In genomic region chr2:167697961-167698360, GRCh38 we compare ENCODE assay signal across 26 cellular contexts.
DNase-seq lines count a peak whose midpoint lies in the region; FAIRE-seq and TF ChIP-seq lines count a peak whose summit lies in the region.
"Had no signal": no experiment of that assay in that cellular context is flagged by ENCODE, and none has a peak within 500 bp of the region (broad histone marks: within the 10 kb centered on the region; RNA-seq: fewer than 3 reads in every experiment).

No MANE protein-coding gene starts in this region.

- H3K27ac ChIP-seq in iPS-20b (ENCODE audit: low read length), result no peak overlapping the region

- TF ChIP-seq CTCF in astrocyte of the spinal cord (IDR thresholded peaks at IDR 0.05; ENCODE audit: low read depth, low read length), result no peak

- H3K9me3 ChIP-seq in iPS-20b (ENCODE audit: insufficient read depth, low read depth, low read length), result no peaks in the 10 kb centered on the region
- H3K9me3 ChIP-seq: BE2C, HAP-1, MG63, SK-N-SH had no signal

- TF ChIP-seq POLR2A in erythroblast (IDR thresholded peaks at IDR 0.05; ENCODE audit: low read length) (no peak), GM12891 (IDR thresholded peaks at IDR 0.05; ENCODE audit: low read depth, low read length) (no peak)

- in situ Hi-C loops in astrocyte of the spinal cord (cut with HindIII; ENCODE audit: low sequenced_read_pairs), result no loop called here

- H3K36me3 ChIP-seq in iPS-20b (ENCODE audit: insufficient read depth, low read depth, low read length), result no peaks in the 10 kb centered on the region
- H3K36me3 ChIP-seq: BE2C, HAP-1, MG63 had no signal

- peak; percentile 27 for DNase-seq in HCEC 1CT
- DNase-seq in MV-4-11 (lab: John Stamatoyannopoulos, UW), result peak; percentile 87
- DNase-seq in astrocyte of the spinal cord (ENCODE audit: low read depth, low spot score), result peak; percentile 17
- DNase-seq in erythroblast (lab: John Stamatoyannopoulos, UW), result no peak
- no peak for DNase-seq in GM12891 (ENCODE audit: insufficient read length, low spot score)
- no peak for DNase-seq in AG08395 (ENCODE audit: low spot score)
- DNase-seq in NCI-H1694 (lab: John Stamatoyannopoulos, UW), result no peak
- DNase-seq: BE2C; Calu3; CD4-positive, alpha-beta T cell; DMS53; EL; Karpas-422; MG63; NCI-H1105 treated with DMSO at 0.1 percent for 48 hours; NCI-H187; NCI-H2227 treated with DMSO at 0.1 percent for 48 hours; NCI-H510A treated with DMSO at 0.1 percent for 48 hours; NCI-H774; RPMI8226; SHP77 treated with DMSO at 0.1 percent for 48 hours; SK-N-SH had no signal

- H3K4me3 ChIP-seq in astrocyte of the spinal cord (ENCODE audit: low read depth, low read length) (no peak overlapping the region), iPS-20b (ENCODE audit: low read length) (peak overlapping the region; percentile 25; the same call in 1 of the 2 replicates)
- H3K4me3 ChIP-seq: HAP-1, MG63 had no signal

- peaks cover 28% of the 10 kb centered on the region for H3K4me1 ChIP-seq in iPS-20b (ENCODE audit: insufficient read depth, low read length)
- H3K4me1 ChIP-seq: BE2C, HAP-1 had no signal

- no peaks in the 10 kb centered on the region for H3K27me3 ChIP-seq in iPS-20b (ENCODE audit: insufficient read depth, low read length)
- H3K27me3 ChIP-seq: BE2C, MG63 had no signal

- FAIRE-seq in GM12891 (lab: Jason Lieb, UNC), result no peak
- FAIRE-seq: GM12892, GM18507 had no signal

- H3K9ac ChIP-seq in iPS-20b (ENCODE audit: low read depth, low read length), result no peak overlapping the region
- H3K9ac ChIP-seq: SK-N-SH had no signal

TF ChIP-seq in GM12891, 5 proteins besides CTCF, POLR2A, EP300 and RAD21:
- TF ChIP-seq SPI1 (IDR thresholded peaks at IDR 0.05; ENCODE audit: low read depth, low read length), result no peak
- TF ChIP-seq TAF1 (IDR thresholded peaks at IDR 0.05; ENCODE audit: low read depth, low read length), result no peak
- no peak for TF ChIP-seq PAX5 (IDR thresholded peaks at IDR 0.05; ENCODE audit: insufficient read depth, low read length, severe bottlenecking)
- no peak for TF ChIP-seq POU2F2 (IDR thresholded peaks at IDR 0.05; ENCODE audit: low read depth, low read length)
- TF ChIP-seq POLR2AphosphoS5 (IDR thresholded peaks at IDR 0.05; ENCODE audit: low read depth, low read length), result no peak

Comparison
In these comparisons a context has a peak if more than half of its experiments do, and no peak if none do; other contexts are left out.
1. DNase-seq: peak in HCEC 1CT (single experiment), MV-4-11 (single experiment) and astrocyte of the spinal cord (single experiment); none in erythroblast (0 of 2), GM12891 (single experiment), AG08395 (single experiment) and NCI-H1694 (single experiment).